In genomic region chr18:58076052-58076451, GRCh38 we compare ENCODE assay signal across 27 cellular contexts. TPM values are rescaled to one million over a fixed set of nuclear protein-coding genes. Genes with fewer than 3 reads are reported as not detected.
DNase-seq lines count a peak whose midpoint lies in the region; ATAC-seq, FAIRE-seq and TF ChIP-seq lines count a peak whose summit lies in the region.
"Had no signal": no experiment of that assay in that cellular context is flagged by ENCODE, and none has a peak within 500 bp of the region (broad histone marks: within the 10 kb centered on the region; RNA-seq: fewer than 3 reads in every experiment).

No MANE protein-coding gene starts in this region.

- DNase-seq in MCF 10A (ENCODE audit: unreplicated experiment) = peak; percentile 46
- no peak for DNase-seq in breast epithelium (ENCODE audit: low spot score in 2 of 2)
- DNase-seq in astrocyte of the hippocampus (ENCODE audit: low read depth, low spot score) = peak; percentile 56
- no peak for DNase-seq in keratinocyte (ENCODE audit: low read depth, low spot score)
- DNase-seq in GM13977 (ENCODE audit: low spot score) = no peak
- DNase-seq in nucleus accumbens (lab: John Stamatoyannopoulos, UW) = no peak
- DNase-seq in naive thymus-derived CD4-positive, alpha-beta T cell = no peak
- DNase-seq: activated CD4-positive, alpha-beta T cell treated with anti-CD3 and anti-CD28 coated beads, Interleukin-2, amount 50 U/mL, for 4 hours; activated CD8-positive, alpha-beta memory T cell treated with anti-CD3 and anti-CD28 coated beads, Interleukin-2, amount 50 U/mL, for 4 hours; anterior cingulate cortex; hippocampal formation; immature natural killer cell; left ventricle myocardium superior; NCI-H1092 treated with DMSO at 0.1 percent for 48 hours; NCI-H2029; NCI-H446; NCI-H82; ovary; right lobe of liver; SHP77 had no signal

- peaks cover 4% of the 10 kb centered on the region for H3K36me3 Mint-ChIP-seq in MCF 10A (ENCODE audit: insufficient read depth, unreplicated experiment)
- no peaks in the 10 kb centered on the region for H3K36me3 Mint-ChIP-seq in naive thymus-derived CD4-positive, alpha-beta T cell
- H3K36me3 Mint-ChIP-seq: activated naive CD4-positive, alpha-beta T cell treated with anti-CD3 and anti-CD28 coated beads, Interleukin-2, amount 50 U/mL, for 24 hours; immature natural killer cell had no signal

- H3K79me2 ChIP-seq in keratinocyte (ENCODE audit: control insufficient read depth, insufficient read depth, low read length) = peaks cover 5% of the 10 kb centered on the region

- no peak overlapping the region for H3K9ac ChIP-seq in keratinocyte (ENCODE audit: control insufficient read depth, extremely low read depth, insufficient read depth, low read length)

- dilution Hi-C loops in keratinocyte (cut with MboI; ENCODE audit: extremely low pct_ligation_motif_present, low sequenced_read_pairs) = no loop called here

- no peak for ATAC-seq in GM21619 (IDR thresholded peaks at IDR 0.05; ENCODE audit: unreplicated experiment)
- ATAC-seq in naive thymus-derived CD4-positive, alpha-beta T cell = no peak
- ATAC-seq: foreskin keratinocyte, GM12878, left ventricle myocardium superior had no signal

- no peak overlapping the region for H2AFZ ChIP-seq in keratinocyte (ENCODE audit: control insufficient read depth, low read length)

- TF ChIP-seq POLR2A in breast epithelium (IDR thresholded peaks at IDR 0.05) = no peak

- CTCF ChIA-PET in MCF 10A (lab: Yijun Ruan, JAX) = interaction anchor here (0.8 to 2.5 kb wide), 6 partner anchors 9 to 30 kb away, joined by 3 to 9 read pairs (median 4); no protein-coding TSS in a partner anchor
- CTCF ChIA-PET in naive thymus-derived CD4-positive, alpha-beta T cell (lab: Charles Lee) = interaction anchor here (0.7 kb wide), 1 partner anchor 90 kb away, joined by 4 read pairs; no protein-coding TSS in a partner anchor

- H3K27me3 ChIP-seq in breast epithelium (no peaks in the 10 kb centered on the region), keratinocyte (ENCODE audit: control insufficient read depth, extremely low read depth, insufficient read depth, low read length) (no peaks in the 10 kb centered on the region)
- no peaks in the 10 kb centered on the region for H3K27me3 ChIP-seq in naive thymus-derived CD4-positive, alpha-beta T cell (ENCODE audit: control insufficient read depth in 2 of 2, insufficient read depth in 2 of 2, low read length in 2 of 2)
- H3K27me3 ChIP-seq: foreskin keratinocyte, ovary, right lobe of liver, tibial nerve had no signal

- peak overlapping the region; percentile 46 for H3K4me2 ChIP-seq in keratinocyte (ENCODE audit: control insufficient read depth, extremely low read depth, insufficient read depth, low read depth, low read length)

- no TSS peak for BruUV-seq in MCF 10A (replicated peaks; lab: Mats Ljungman, UMichigan)

- H3K9me1 ChIP-seq in keratinocyte (ENCODE audit: control insufficient read depth, extremely low read depth, insufficient read depth, low read length) = no peaks in the 10 kb centered on the region

- H3K36me3 ChIP-seq in breast epithelium = no peaks in the 10 kb centered on the region
- no peaks in the 10 kb centered on the region for H3K36me3 ChIP-seq in keratinocyte (ENCODE audit: control insufficient read depth in 2 of 2, extremely low read depth in 1 of 2, insufficient read depth in 2 of 2, low read length in 2 of 2)
- H3K36me3 ChIP-seq in naive thymus-derived CD4-positive, alpha-beta T cell (ENCODE audit: control insufficient read depth in 2 of 3, insufficient read depth in 3 of 3, low read length in 3 of 3) = no peaks in the 10 kb centered on the region
- H3K36me3 ChIP-seq: ovary, right lobe of liver, tibial nerve had no signal

- H3K4me1 Mint-ChIP-seq in MCF 10A (ENCODE audit: insufficient read depth, unreplicated experiment) = peaks cover 30% of the 10 kb centered on the region
- no peaks in the 10 kb centered on the region for H3K4me1 Mint-ChIP-seq in naive thymus-derived CD4-positive, alpha-beta T cell
- H3K4me1 Mint-ChIP-seq: activated naive CD4-positive, alpha-beta T cell treated with anti-CD3 and anti-CD28 coated beads, Interleukin-2, amount 50 U/mL, for 24 hours; B cell; immature natural killer cell had no signal

- TF ChIP-seq CTCF in MCF 10A (IDR thresholded peaks at IDR 0.05; ENCODE audit: unreplicated experiment) (no peak), breast epithelium (IDR thresholded peaks at IDR 0.05) (no peak), keratinocyte (optimal IDR thresholded peaks at IDR 0.05 in 1 of 3, IDR thresholded peaks at IDR 0.05 in 1 of 3, conservative IDR thresholded peaks at IDR 0.05 in 1 of 3; ENCODE audit: extremely low read depth in 1 of 3, insufficient read depth in 2 of 3, low read length in 3 of 3) (no peak), GM13977 (IDR thresholded peaks at IDR 0.05; ENCODE audit: extremely low read depth, insufficient read depth, missing control alignments) (no peak)

- no peaks in the 10 kb centered on the region for H4K20me1 ChIP-seq in keratinocyte (ENCODE audit: control insufficient read depth, extremely low read depth, insufficient read depth, low read length)

- intact Hi-C loops in MCF 10A (cut with micrococcal nuclease) (no loop called here), breast epithelium (cut with DNase I; ENCODE audit: low total_unique reads) (loop anchor here (2.0 kb wide), 1 partner anchor 79 kb away; no protein-coding TSS in a partner anchor)
- intact Hi-C loops in naive thymus-derived CD4-positive, alpha-beta T cell (cut with micrococcal nuclease) = no loop called here

- H3K9me3 Mint-ChIP-seq in MCF 10A (ENCODE audit: unreplicated experiment) = no peaks in the 10 kb centered on the region
- H3K9me3 Mint-ChIP-seq in naive thymus-derived CD4-positive, alpha-beta T cell = peaks cover 0 to 2% (median 0%) of the 10 kb centered on the region in 11 donors
- H3K9me3 Mint-ChIP-seq: activated naive CD4-positive, alpha-beta T cell treated with anti-CD3 and anti-CD28 coated beads, Interleukin-2, amount 50 U/mL, for 24 hours; immature natural killer cell had no signal

- H3K4me3 ChIP-seq in breast epithelium = no peak overlapping the region
- H3K4me3 ChIP-seq in keratinocyte (ENCODE audit: control insufficient read depth in 2 of 3, extremely low read depth in 1 of 3, insufficient read depth in 2 of 3, low read depth in 1 of 3, low read length in 3 of 3) = no peak overlapping the region
- H3K4me3 ChIP-seq in naive thymus-derived CD4-positive, alpha-beta T cell (ENCODE audit: low read length) = no peak overlapping the region
- H3K4me3 ChIP-seq: GM12878, ovary, right lobe of liver, tibial nerve had no signal

- peaks cover 0 to 5% of the 10 kb centered on the region in 2 donors for H3K4me1 ChIP-seq in breast epithelium
- peaks cover 32% of the 10 kb centered on the region for H3K4me1 ChIP-seq in keratinocyte (ENCODE audit: control insufficient read depth, extremely low read depth, insufficient read depth, low read length)
- H3K4me1 ChIP-seq in naive thymus-derived CD4-positive, alpha-beta T cell (ENCODE audit: control insufficient read depth in 2 of 2, insufficient read depth in 2 of 2, low read length in 2 of 2) = no peaks in the 10 kb centered on the region
- H3K4me1 ChIP-seq: right lobe of liver, tibial nerve had no signal

- POLR2A ChIA-PET in MCF 10A (lab: Yijun Ruan, JAX) = interaction anchor here (0.8 to 6.0 kb wide), 9 partner anchors 9 to 445 kb away, joined by 3 to 54 read pairs (median 4); no protein-coding TSS in a partner anchor
- POLR2A ChIA-PET in naive thymus-derived CD4-positive, alpha-beta T cell (lab: Charles Lee) = no interaction called here

- H3K4me3 Mint-ChIP-seq in MCF 10A (ENCODE audit: unreplicated experiment) = peak overlapping the region; percentile 10
- H3K4me3 Mint-ChIP-seq in naive thymus-derived CD4-positive, alpha-beta T cell = no peak overlapping the region
- H3K4me3 Mint-ChIP-seq: activated naive CD4-positive, alpha-beta T cell treated with anti-CD3 and anti-CD28 coated beads, Interleukin-2, amount 50 U/mL, for 24 hours; B cell; immature natural killer cell; nephron had no signal

- in situ Hi-C loops in GM13977 (cut with MboI; ENCODE audit: low pct_unique_long_range_greater_than_20kb, low sequenced_read_pairs, unreplicated experiment) = no loop called here

- H3K27me3 Mint-ChIP-seq in MCF 10A (ENCODE audit: insufficient read depth, unreplicated experiment) = no peaks in the 10 kb centered on the region
- peaks cover 3 to 21% (median 16%) of the 10 kb centered on the region in 5 donors for H3K27me3 Mint-ChIP-seq in naive thymus-derived CD4-positive, alpha-beta T cell
- H3K27me3 Mint-ChIP-seq: B cell had no signal

- peak overlapping the region; percentile 36 for H3K27ac Mint-ChIP-seq in MCF 10A (ENCODE audit: low read depth, unreplicated experiment)
- H3K27ac Mint-ChIP-seq in naive thymus-derived CD4-positive, alpha-beta T cell = no peak overlapping the region
- H3K27ac Mint-ChIP-seq: activated naive CD4-positive, alpha-beta T cell treated with anti-CD3 and anti-CD28 coated beads, Interleukin-2, amount 50 U/mL, for 24 hours; B cell; immature natural killer cell had no signal

- H3K27ac ChIP-seq in breast epithelium (peak overlapping the region in 1 of 2 donors; percentile 18), keratinocyte (ENCODE audit: control insufficient read depth, insufficient read depth, low read length) (peak overlapping the region; percentile 13)
- no peak overlapping the region for H3K27ac ChIP-seq in naive thymus-derived CD4-positive, alpha-beta T cell (ENCODE audit: low read depth, low read length)
- H3K27ac ChIP-seq: foreskin keratinocyte, ovary, right lobe of liver, tibial nerve had no signal

- H3K9me3 ChIP-seq in breast epithelium = no peaks in the 10 kb centered on the region
- H3K9me3 ChIP-seq in keratinocyte (ENCODE audit: control insufficient read depth, low read depth, low read length) = no peaks in the 10 kb centered on the region
- H3K9me3 ChIP-seq in naive thymus-derived CD4-positive, alpha-beta T cell (ENCODE audit: control insufficient read depth in 2 of 3, low read length in 3 of 3) = no peaks in the 10 kb centered on the region
- H3K9me3 ChIP-seq: ovary, right lobe of liver, tibial nerve had no signal

- FAIRE-seq in keratinocyte (lab: Jason Lieb, UNC) = no peak
- FAIRE-seq: GM12878 had no signal

RNA-seq across cellular contexts. Expression of gene NEDD4L, which starts 32.0 kb away (rescaled TPM):
- total RNA-seq in MCF 10A (2022) (75.1 and 108 TPM in 2 replicates), breast epithelium (100 to 1,000 TPM in 2 of 3 donors, 10 to 100 TPM in 1; 26.2 to 162 (median 106) TPM)
- polyA plus RNA-seq in keratinocyte = 27.3 to 80.8 TPM (median 52.6 TPM) in 3 replicates
- 109 TPM for polyA plus RNA-seq in keratinocyte (2011; ENCODE audit: low read depth)
- 39.3 and 48.6 TPM in 2 replicates for polyA plus RNA-seq in keratinocyte (2011; cell fraction: cytosol; rRNA removed)
- polyA plus RNA-seq in keratinocyte (2011; cell fraction: nucleus; rRNA removed) = 117 and 140 TPM in 2 replicates
- polyA plus RNA-seq in keratinocyte (2012; ENCODE audit: low replicate concordance) = 77.8 and 96.4 TPM in 2 replicates
- 65.0 to 149 TPM (median 125 TPM) in 3 replicates for polyA minus RNA-seq in keratinocyte
- 26.9 TPM for polyA minus RNA-seq in keratinocyte (2011; cell fraction: cytosol; rRNA and poly(A)+ RNA removed)
- 108 and 202 TPM in 2 replicates for polyA minus RNA-seq in keratinocyte (2011; cell fraction: nucleus; rRNA and poly(A)+ RNA removed)
- 10 to 100 TPM in 1 of 5 experiments, 1 to 10 TPM in 4; 3.7 to 10.3 (median 4.2) TPM for total RNA-seq in naive thymus-derived CD4-positive, alpha-beta T cell
- 1 to 10 TPM; 1.1 to 2.0 TPM for polyA plus RNA-seq in naive thymus-derived CD4-positive, alpha-beta T cell

Comparison
In these comparisons a context has a peak if more than half of its experiments do, and no peak if none do; other contexts are left out.
1. DNase-seq: peak in MCF 10A (single experiment) and astrocyte of the hippocampus (single experiment); none in breast epithelium (0 of 2), keratinocyte (single experiment), GM13977 (single experiment), nucleus accumbens (0 of 56) and naive thymus-derived CD4-positive, alpha-beta T cell (0 of 9).